1 cellular context compared by ENCODE assay signal in genomic region chr14:20610002-20610765, GRCh38.
TF ChIP-seq lines count a peak whose summit lies in the region.

No MANE protein-coding gene starts in this region.

TF ChIP-seq in K562, 482 proteins besides CTCF, POLR2A, EP300 and RAD21 (continues in another document):
- TF ChIP-seq POU5F1 (IDR thresholded peaks at IDR 0.05; ENCODE audit: borderline replicate concordance, low read depth, low read length, partially characterized antibody): no peak
- TF ChIP-seq NR0B1 (IDR thresholded peaks at IDR 0.05; ENCODE audit: partially characterized antibody): no peak
- TF ChIP-seq ZEB2 (IDR thresholded peaks at IDR 0.05): peak; percentile 61
- TF ChIP-seq MIER1 (IDR thresholded peaks at IDR 0.05; ENCODE audit: low read depth): no peak
- peak; percentile 51 for TF ChIP-seq ZBTB8A (IDR thresholded peaks at IDR 0.05; ENCODE audit: partially characterized antibody)
- no peak for TF ChIP-seq ZBTB9 (CRISPR knock-in tag; IDR thresholded peaks at IDR 0.05)
- no peak for TF ChIP-seq STAT5A (IDR thresholded peaks at IDR 0.05; ENCODE audit: borderline replicate concordance, low read length)
- no peak for TF ChIP-seq SRSF7 (optimal IDR thresholded peaks at IDR 0.05; ENCODE audit: low read depth, low read length)
- no peak for TF ChIP-seq ZNF76 (CRISPR knock-in tag; IDR thresholded peaks at IDR 0.05; ENCODE audit: borderline replicate concordance)
- TF ChIP-seq BRD4 (IDR thresholded peaks at IDR 0.05): peak; percentile 81
- TF ChIP-seq ZNF449 (CRISPR knock-in tag; IDR thresholded peaks at IDR 0.05): no peak
- TF ChIP-seq ZNF518B (CRISPR knock-in tag; IDR thresholded peaks at IDR 0.05): no peak
- peak; percentile 99 for TF ChIP-seq TBP (optimal IDR thresholded peaks at IDR 0.05; ENCODE audit: low read depth, low read length)
- TF ChIP-seq NR4A1 (CRISPR knock-in tag; IDR thresholded peaks at IDR 0.05): no peak
- no peak for TF ChIP-seq NR4A1 (tag; IDR thresholded peaks at IDR 0.05)
- no peak for TF ChIP-seq ZC3H11A (IDR thresholded peaks at IDR 0.05; ENCODE audit: low read depth, low read length)
- no peak for TF ChIP-seq CGGBP1 (CRISPR knock-in tag; IDR thresholded peaks at IDR 0.05)
- no peak for TF ChIP-seq TAF15 (IDR thresholded peaks at IDR 0.05; ENCODE audit: low read depth, low read length)
- TF ChIP-seq ZBTB49 (CRISPR knock-in tag; IDR thresholded peaks at IDR 0.05; ENCODE audit: borderline replicate concordance): 0 out of 2 replicates have a peak, but pooled peaks have one; percentile 33
- peak; percentile 93 for TF ChIP-seq POLR3A (IDR thresholded peaks at IDR 0.05; ENCODE audit: borderline replicate concordance, extremely low read depth, insufficient read depth, insufficient read length)
- TF ChIP-seq VEZF1 (CRISPR knock-in tag; IDR thresholded peaks at IDR 0.05): 0 out of 2 replicates have a peak, but pooled peaks have one; percentile 26
- no peak for TF ChIP-seq E2F5 (CRISPR knock-in tag; IDR thresholded peaks at IDR 0.05)
- 0 out of 4 replicates have a peak, but pooled peaks of 1 of the 2 experiments have one; percentile 22 for TF ChIP-seq MAZ (CRISPR knock-in tag; conservative IDR thresholded peaks at IDR 0.05 in 1 of 2, IDR thresholded peaks at IDR 0.05 in 1 of 2)
- TF ChIP-seq GTF2E2 (tag; IDR thresholded peaks at IDR 0.05): no peak
- peak; percentile 96 for TF ChIP-seq HMBOX1 (IDR thresholded peaks at IDR 0.05)
- 0 out of 2 replicates have a peak, but pooled peaks have one; percentile 16 for TF ChIP-seq CREB1 (IDR thresholded peaks at IDR 0.05)
- TF ChIP-seq CREB1 (CRISPR knock-in tag; IDR thresholded peaks at IDR 0.05): no peak
- peak; percentile 53 for TF ChIP-seq BDP1 (IDR thresholded peaks at IDR 0.05; ENCODE audit: insufficient read depth, insufficient read length)
- peak; percentile 81 for TF ChIP-seq ZNF764 (CRISPR knock-in tag; IDR thresholded peaks at IDR 0.05; ENCODE audit: low read depth)
- TF ChIP-seq ZBTB7A (IDR thresholded peaks at IDR 0.05; ENCODE audit: borderline replicate concordance, control insufficient read depth, low read depth, low read length): peak; percentile 76; the same call in 1 of the 2 replicates
- peak; percentile 64; the same call in 1 of the 2 replicates for TF ChIP-seq MTA1 (IDR thresholded peaks at IDR 0.05; ENCODE audit: borderline replicate concordance)
- TF ChIP-seq CEBPB (tag; IDR thresholded peaks at IDR 0.05): 0 out of 2 replicates have a peak, but pooled peaks have one; percentile 24
- TF ChIP-seq E2F1 (CRISPR knock-in tag; IDR thresholded peaks at IDR 0.05): no peak
- TF ChIP-seq TFAP4 (CRISPR knock-in tag; IDR thresholded peaks at IDR 0.05; ENCODE audit: borderline replicate concordance): peak; percentile 36; the same call in 1 of the 2 replicates
- peak in 1 of 2 experiments; percentile 51 for TF ChIP-seq NCOA2 (IDR thresholded peaks at IDR 0.05; ENCODE audit: partially characterized antibody in 2 of 2)
- TF ChIP-seq HDAC6 (IDR thresholded peaks at IDR 0.05; ENCODE audit: low read depth, low read length): no peak
- no peak for TF ChIP-seq TFAM (CRISPR knock-in tag; conservative IDR thresholded peaks at IDR 0.05)
- no peak for TF ChIP-seq ZNF395 (CRISPR knock-in tag; IDR thresholded peaks at IDR 0.05)
- 0 out of 2 replicates have a peak, but pooled peaks have one; percentile 12 for TF ChIP-seq KLF13 (tag; IDR thresholded peaks at IDR 0.05; ENCODE audit: borderline replicate concordance, low read depth)
- TF ChIP-seq EHMT2 (IDR thresholded peaks at IDR 0.05): no peak
- TF ChIP-seq ZNF324 (CRISPR knock-in tag; IDR thresholded peaks at IDR 0.05): no peak
